In genomic region chr10:16656886-16657285, GRCh38 we compare ENCODE assay signal across 17 cellular contexts.
"Had no signal": no experiment of that assay in that cellular context is flagged by ENCODE, and none has a peak within 500 bp of the region (broad histone marks: within the 10 kb centered on the region; RNA-seq: fewer than 3 reads in every experiment).

No MANE protein-coding gene starts in this region.

- DNase-seq: effector CD4-positive, alpha-beta T cell; endodermal cell; erythroblast; foreskin keratinocyte; head of caudate nucleus; kidney; naive thymus-derived CD4-positive, alpha-beta T cell; nephron progenitor cell; right cardiac atrium; stimulated activated CD4-positive, alpha-beta T cell treated with anti-CD3 and anti-CD28 coated beads, Interleukin-4, amount 100 ng/mL, for 1 hour; stimulated activated CD8-positive, alpha-beta memory T cell treated with anti-CD3 and anti-CD28 coated beads, Interleukin-4, amount 100 ng/mL, for 48 hours; transverse colon had no signal

- H3K36me3 ChIP-seq: neutrophil, transverse colon had no signal

- H3K27ac ChIP-seq: coronary artery, foreskin keratinocyte, hepatocyte, neutrophil, transverse colon had no signal

- H3K4me2 ChIP-seq: hepatocyte, smooth muscle cell had no signal

- H3K27me3 ChIP-seq: foreskin keratinocyte, hepatocyte, neutrophil, transverse colon had no signal

- H3K4me3 ChIP-seq: coronary artery, hepatocyte, smooth muscle cell, transverse colon had no signal

- ATAC-seq: foreskin keratinocyte; naive thymus-derived CD4-positive, alpha-beta T cell; right cardiac atrium; stimulated activated memory B cell treated with anti-CD40 and anti-IgM and Interleukin-4, amounts not matched to agents 10 μg/mL and 1 μg/mL and 100 μg/mL, for 72 hours had no signal

- H3K4me1 ChIP-seq: foreskin keratinocyte, transverse colon had no signal

- H3K79me2 ChIP-seq: hepatocyte had no signal
